ENCODE assay signal across 2 cellular contexts in genomic region chr15:41944313-41944940, GRCh38.
TF ChIP-seq lines count a peak whose summit lies in the region.

No MANE protein-coding gene starts in this region.

TF ChIP-seq in A549, 52 proteins besides CTCF, POLR2A, EP300 and RAD21 (continued from another document):
- TF ChIP-seq ELK1 (IDR thresholded peaks at IDR 0.05; ENCODE audit: low read depth, low read length) (no peak), FOSL2 (IDR thresholded peaks at IDR 0.05) (peak; percentile 17; the same call in 1 of the 2 replicates), FOSL2 (CRISPR knock-in tag; IDR thresholded peaks at IDR 0.05) (peak; percentile 35; the same call in 1 of the 2 replicates), GATA3 (IDR thresholded peaks at IDR 0.05; ENCODE audit: borderline replicate concordance) (peak; percentile 23; the same call in 1 of the 2 replicates), EHF (CRISPR knock-in tag; IDR thresholded peaks at IDR 0.05) (no peak), MAZ (IDR thresholded peaks at IDR 0.05; ENCODE audit: borderline replicate concordance, low read depth, low read length) (no peak), MAX (IDR thresholded peaks at IDR 0.05) (peak; percentile 80), REST (IDR thresholded peaks at IDR 0.05) (no peak), RCOR1 (IDR thresholded peaks at IDR 0.05; ENCODE audit: low read depth, low read length) (no peak), PBX3 (IDR thresholded peaks at IDR 0.05) (no peak), USF2 (IDR thresholded peaks at IDR 0.05) (no peak), JUNB (IDR thresholded peaks at IDR 0.05) (0 out of 2 replicates have a peak, but pooled peaks have one; percentile 10), HOXB13 (CRISPR knock-in tag; IDR thresholded peaks at IDR 0.05; ENCODE audit: low read depth) (no peak), MAFK (IDR thresholded peaks at IDR 0.05; ENCODE audit: partially characterized antibody) (no peak)

TF ChIP-seq in endothelial cell of umbilical vein, 7 proteins besides CTCF, POLR2A, EP300 and RAD21 (continued from another document):
- peak; percentile 79 for TF ChIP-seq JUN (IDR thresholded peaks at IDR 0.05; ENCODE audit: borderline replicate concordance, insufficient read depth, insufficient read length, low read depth)
